Comparison of ENCODE assay signal across 22 cellular contexts in genomic region chr20:8362457-8362856, GRCh38.
"Had no signal": no experiment of that assay in that cellular context is flagged by ENCODE, and none has a peak within 500 bp of the region (broad histone marks: within the 10 kb centered on the region; RNA-seq: fewer than 3 reads in every experiment).

No MANE protein-coding gene starts in this region.

- H3K4me3 ChIP-seq: esophagus muscularis mucosa, gastroesophageal sphincter, left ventricle myocardium inferior, lung, sigmoid colon, skin epidermis, stomach, thoracic aorta, transverse colon had no signal

- ATAC-seq: effector memory CD8-positive, alpha-beta T cell; gastroesophageal sphincter; naive thymus-derived CD8-positive, alpha-beta T cell had no signal

- FAIRE-seq: colon, keratinocyte had no signal

- DNase-seq: cerebellar nuclear complex; effector memory CD8-positive, alpha-beta T cell; glutamatergic neuron; immature natural killer cell; left cardiac atrium; left ventricle myocardium inferior; naive thymus-derived CD8-positive, alpha-beta T cell; sigmoid colon; stimulated activated CD4-positive, alpha-beta T cell treated with anti-CD3 and anti-CD28 coated beads, Interleukin-12 subunit alpha, Interleukin-12 subunit beta, amount 100 ng/mL, for 4 hours; stimulated activated naive CD4-positive, alpha-beta T cell; stomach; substantia nigra; transverse colon had no signal

- H3K36me3 ChIP-seq: esophagus muscularis mucosa, gastroesophageal sphincter, left ventricle myocardium inferior, neutrophil, sigmoid colon, stomach, thoracic aorta, transverse colon had no signal

- H3K27ac ChIP-seq: epithelial cell of prostate, esophagus muscularis mucosa, gastroesophageal sphincter, left ventricle myocardium inferior, neutrophil, sigmoid colon, skin epidermis, stomach, thoracic aorta, transverse colon had no signal

- H3K27me3 ChIP-seq: esophagus muscularis mucosa, gastroesophageal sphincter, neutrophil, sigmoid colon, stomach, transverse colon had no signal

- H3K9me3 ChIP-seq: esophagus muscularis mucosa, gastroesophageal sphincter, left ventricle myocardium inferior, neutrophil, sigmoid colon, stomach, thoracic aorta, transverse colon had no signal
